ENCODE assay signal across 16 cellular contexts in the genomic region with DNA sequence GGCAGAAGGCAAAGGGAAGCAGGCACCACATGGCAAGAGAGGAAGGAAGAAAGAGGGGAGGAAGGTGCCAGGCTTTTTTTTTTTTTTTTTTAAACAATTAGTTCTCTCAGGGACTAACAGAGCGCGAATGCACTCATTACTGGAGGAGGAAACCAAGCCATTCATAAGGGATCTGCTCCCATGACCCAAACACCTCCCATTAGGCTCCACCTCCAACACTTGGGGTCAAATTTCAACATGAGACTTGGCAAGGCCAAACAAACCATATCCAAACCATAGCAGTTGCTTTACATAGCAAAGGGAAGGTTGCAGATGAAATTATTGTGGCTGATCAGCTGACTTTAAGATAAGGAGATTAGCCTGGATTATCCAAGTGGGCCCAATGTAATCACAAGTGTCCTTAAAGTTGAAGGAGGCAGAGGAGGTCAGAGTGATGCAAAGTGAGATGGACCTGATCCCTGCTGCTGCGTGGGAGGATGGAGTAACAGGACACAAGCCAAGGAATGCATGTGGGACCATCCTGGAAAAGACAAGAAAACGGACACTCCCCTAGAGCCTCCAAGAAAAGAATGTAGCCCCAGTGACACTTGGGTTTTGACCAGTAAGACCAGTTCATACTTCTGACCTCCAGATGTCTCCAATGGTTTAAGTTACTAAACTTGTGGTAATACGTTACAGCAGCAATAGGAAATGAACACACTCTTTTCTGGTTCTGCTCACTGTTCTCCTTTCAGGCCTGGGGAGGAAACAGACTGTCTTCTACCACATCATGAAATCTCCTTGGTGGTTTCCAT.
A peak's percentile ranks its signal among the peaks of the same experiment; 100 is the strongest.
DNase-seq lines count a peak whose midpoint lies in the region; ATAC-seq and TF ChIP-seq lines count a peak whose summit lies in the region.
"Had no signal": no experiment of that assay in that cellular context is flagged by ENCODE, and none has a peak within 500 bp of the region (broad histone marks: within the 10 kb centered on the region; RNA-seq: fewer than 3 reads in every experiment).

No MANE protein-coding gene starts in this region.

- TF ChIP-seq CTCF in lung (IDR thresholded peaks at IDR 0.05; ENCODE audit: control extremely low read depth, extremely low read depth) (no peak), ascending aorta (IDR thresholded peaks at IDR 0.05) (no peak)

- 39 to 84% methylated on average over 5 of the region's 5 CpGs for whole genome bisulfite sequencing in lung, 2 donors

- H3K36me3 ChIP-seq in lung (ENCODE audit: control insufficient read depth in 2 of 2, insufficient read depth in 2 of 2, low read length in 2 of 2) (peaks cover 0 to 5% of the 10 kb centered on the region in 2 donors), ascending aorta (no peaks in the 10 kb centered on the region)

- ATAC-seq in lung (ENCODE audit: insufficient read depth, low FRiP score): peak; percentile 58
- ATAC-seq in HG02981 (IDR thresholded peaks at IDR 0.05; ENCODE audit: unreplicated experiment): no peak
- ATAC-seq: activated CD4-positive, alpha-beta T cell treated with anti-CD3 and anti-CD28 coated beads for 36 hours; PC-3 had no signal

- H3K9me3 ChIP-seq in lung (ENCODE audit: control insufficient read depth in 2 of 2, insufficient read depth in 1 of 2, low read length in 1 of 2): peaks cover 0 to 2% of the 10 kb centered on the region in 2 donors
- H3K9me3 ChIP-seq in ascending aorta: no peaks in the 10 kb centered on the region
- H3K9me3 ChIP-seq: testis had no signal

- H3K4me3 ChIP-seq in lung: no peak overlapping the region
- no peak overlapping the region for H3K4me3 ChIP-seq in ascending aorta
- H3K4me3 ChIP-seq: testis had no signal

- H3K27me3 ChIP-seq in lung (ENCODE audit: control insufficient read depth, insufficient read depth) (no peaks in the 10 kb centered on the region), ascending aorta (no peaks in the 10 kb centered on the region)
- H3K27me3 ChIP-seq: testis had no signal

- DNase-seq in GF-D8 (lab: John Stamatoyannopoulos, UW) (peak; percentile 96), LHCN-M2 (ENCODE audit: low read depth) (peak; percentile 19), amniotic epithelial cell (ENCODE audit: low read depth) (peak; percentile 97), lung (ENCODE audit: low spot score) (no peak), ascending aorta (ENCODE audit: low spot score in 2 of 2) (no peak), HuH-7 (ENCODE audit: low spot score) (no peak), T1000 (lab: John Stamatoyannopoulos, UW) (no peak)
- DNase-seq: activated CD4-positive, alpha-beta T cell treated with anti-CD3 and anti-CD28 coated beads for 36 hours; activated naive CD4-positive, alpha-beta T cell treated with Interleukin-2 at 50 U/mL for 16 hours; COR-L47; effector CD8-positive, alpha-beta T cell; NCI-H1417; PC-3; stimulated activated CD4-positive, alpha-beta T cell treated with anti-CD3 and anti-CD28 coated beads, Interleukin-4, amount 100 ng/mL, for 4 hours; testis had no signal

- H3K4me1 ChIP-seq in lung (ENCODE audit: control insufficient read depth in 2 of 2, insufficient read depth in 2 of 2, low read length in 2 of 2): peaks cover 0 to 9% of the 10 kb centered on the region in 2 donors
- peaks cover 0 to 3% of the 10 kb centered on the region in 2 donors for H3K4me1 ChIP-seq in ascending aorta

- intact Hi-C loops in ascending aorta (cut with DNase I): no loop called here

- H3K27ac ChIP-seq in lung (ENCODE audit: low read depth in 1 of 2, low read length in 1 of 2): peak overlapping the region in 1 of 2 donors; percentile 59
- no peak overlapping the region for H3K27ac ChIP-seq in ascending aorta
- H3K27ac ChIP-seq: testis had no signal

Comparison
In these comparisons a context has a peak if more than half of its experiments do, and no peak if none do; other contexts are left out.
1. DNase-seq: peak in GF-D8 (single experiment), LHCN-M2 (single experiment) and amniotic epithelial cell (single experiment); none in lung (single experiment), ascending aorta (0 of 2), HuH-7 (single experiment) and T1000 (single experiment).